In genomic region chr19:2335848-2336247, GRCh38 we compare ENCODE assay signal across 22 cellular contexts. TPM values are rescaled to one million over a fixed set of nuclear protein-coding genes. Genes with fewer than 3 reads are reported as not detected.
DNase-seq lines count a peak whose midpoint lies in the region; ATAC-seq and TF ChIP-seq lines count a peak whose summit lies in the region.
"Had no signal": no experiment of that assay in that cellular context is flagged by ENCODE, and none has a peak within 500 bp of the region (broad histone marks: within the 10 kb centered on the region; RNA-seq: fewer than 3 reads in every experiment).

No MANE protein-coding gene starts in this region.

- POLR2A ChIA-PET in T-cell (lab: Charles Lee): no interaction called here
- POLR2A ChIA-PET in activated CD4-positive, alpha-beta memory T cell treated with anti-CD3 and anti-CD28 coated beads for 36 hours (lab: Charles Lee): interaction anchor here (0.6 kb wide), 1 partner anchor 177 kb away, joined by 3 read pairs; no protein-coding TSS in a partner anchor

- H3K27ac Mint-ChIP-seq in activated naive CD4-positive, alpha-beta T cell treated with anti-CD3 and anti-CD28 coated beads, Interleukin-2, amount 10 ng/mL, durations not matched to agents 7 days and 5 days: peak overlapping the region; percentile 1
- H3K27ac Mint-ChIP-seq in activated naive CD4-positive, alpha-beta T cell treated with anti-CD3 and anti-CD28 coated beads, Interleukin-2, amount 50 U/mL, for 72 hours: no peak overlapping the region
- H3K27ac Mint-ChIP-seq in T-cell: peak overlapping the region; percentile 17 to 63
- peak overlapping the region; percentile 83 for H3K27ac Mint-ChIP-seq in memory B cell
- no peak overlapping the region for H3K27ac Mint-ChIP-seq in activated CD4-positive, alpha-beta memory T cell treated with anti-CD3 and anti-CD28 coated beads for 36 hours
- H3K27ac Mint-ChIP-seq: activated T-cell treated with anti-CD3 and anti-CD28 coated beads, Interleukin-2, amount 50 U/mL, for 72 hours had no signal

- TF ChIP-seq CTCF in GM10266 (IDR thresholded peaks at IDR 0.05; ENCODE audit: control insufficient read depth, insufficient read depth, low read depth, missing control alignments): no peak

- no peak overlapping the region for H3K4me3 Mint-ChIP-seq in activated naive CD4-positive, alpha-beta T cell treated with anti-CD3 and anti-CD28 coated beads, Interleukin-2, amount 10 ng/mL, durations not matched to agents 7 days and 5 days
- peak overlapping the region in 1 of 3 donors; percentile 33 for H3K4me3 Mint-ChIP-seq in T-cell
- peak overlapping the region; percentile 64 for H3K4me3 Mint-ChIP-seq in memory B cell
- H3K4me3 Mint-ChIP-seq in activated CD4-positive, alpha-beta memory T cell treated with anti-CD3 and anti-CD28 coated beads for 36 hours: no peak overlapping the region
- H3K4me3 Mint-ChIP-seq: activated T-cell treated with anti-CD3 and anti-CD28 coated beads, Interleukin-2, amount 50 U/mL, for 72 hours; CD14-positive monocyte had no signal

- intact Hi-C loops in activated CD4-positive, alpha-beta memory T cell treated with anti-CD3 and anti-CD28 coated beads for 36 hours (cut with micrococcal nuclease): no loop called here

- CTCF ChIA-PET in activated naive CD4-positive, alpha-beta T cell treated with anti-CD3 and anti-CD28 coated beads, Interleukin-2, amount 10 ng/mL, durations not matched to agents 7 days and 5 days (lab: Charles Lee): no interaction called here
- CTCF ChIA-PET in T-cell (lab: Charles Lee): no interaction called here
- CTCF ChIA-PET in activated CD4-positive, alpha-beta memory T cell treated with anti-CD3 and anti-CD28 coated beads for 36 hours (lab: Charles Lee): no interaction called here

- peaks cover 24% of the 10 kb centered on the region for H3K36me3 Mint-ChIP-seq in activated naive CD4-positive, alpha-beta T cell treated with anti-CD3 and anti-CD28 coated beads, Interleukin-2, amount 10 ng/mL, durations not matched to agents 7 days and 5 days
- peaks cover 10 to 13% of the 10 kb centered on the region in 2 donors for H3K36me3 Mint-ChIP-seq in activated naive CD4-positive, alpha-beta T cell treated with anti-CD3 and anti-CD28 coated beads, Interleukin-2, amount 50 U/mL, for 72 hours
- peaks cover 11% of the 10 kb centered on the region for H3K36me3 Mint-ChIP-seq in T-cell
- peaks cover 19% of the 10 kb centered on the region for H3K36me3 Mint-ChIP-seq in memory B cell
- peaks cover 8% of the 10 kb centered on the region for H3K36me3 Mint-ChIP-seq in activated CD4-positive, alpha-beta memory T cell treated with anti-CD3 and anti-CD28 coated beads for 36 hours

- H3K27me3 Mint-ChIP-seq in activated naive CD4-positive, alpha-beta T cell treated with anti-CD3 and anti-CD28 coated beads, Interleukin-2, amount 10 ng/mL, durations not matched to agents 7 days and 5 days: no peaks in the 10 kb centered on the region
- H3K27me3 Mint-ChIP-seq in T-cell (no peaks in the 10 kb centered on the region), memory B cell (no peaks in the 10 kb centered on the region)
- no peaks in the 10 kb centered on the region for H3K27me3 Mint-ChIP-seq in activated CD4-positive, alpha-beta memory T cell treated with anti-CD3 and anti-CD28 coated beads for 36 hours

- no peak for ATAC-seq in activated naive CD4-positive, alpha-beta T cell treated with anti-CD3 and anti-CD28 coated beads, Interleukin-2, amount 50 U/mL, for 72 hours
- ATAC-seq in T-cell (replicated peaks in 1 of 4): no peak
- ATAC-seq in memory B cell (ENCODE audit: low read depth): no peak
- no peak for ATAC-seq in HG02840 (IDR thresholded peaks at IDR 0.05; ENCODE audit: low FRiP score, unreplicated experiment)
- no peak for ATAC-seq in HG02759 (IDR thresholded peaks at IDR 0.05; ENCODE audit: unreplicated experiment)
- ATAC-seq: activated T-cell treated with anti-CD3 and anti-CD28 coated beads, Interleukin-2, amount 50 U/mL, for 72 hours; GM12878; heart left ventricle had no signal

- peaks cover 29% of the 10 kb centered on the region for H3K4me1 Mint-ChIP-seq in activated naive CD4-positive, alpha-beta T cell treated with anti-CD3 and anti-CD28 coated beads, Interleukin-2, amount 10 ng/mL, durations not matched to agents 7 days and 5 days
- H3K4me1 Mint-ChIP-seq in T-cell (peaks cover 29 to 36% (median 31%) of the 10 kb centered on the region in 3 donors), memory B cell (peaks cover 39% of the 10 kb centered on the region)
- H3K4me1 Mint-ChIP-seq in activated CD4-positive, alpha-beta memory T cell treated with anti-CD3 and anti-CD28 coated beads for 36 hours (ENCODE audit: low read depth): peaks cover 23% of the 10 kb centered on the region

- DNase-seq in activated naive CD4-positive, alpha-beta T cell treated with anti-CD3 and anti-CD28 coated beads, Interleukin-2, amount 10 ng/mL, durations not matched to agents 7 days and 5 days: no peak
- DNase-seq in activated naive CD4-positive, alpha-beta T cell treated with anti-CD3 and anti-CD28 coated beads, Interleukin-2, amount 50 U/mL, for 72 hours (ENCODE audit: low spot score in 2 of 2): no peak
- no peak for DNase-seq in T-cell
- DNase-seq in memory B cell (ENCODE audit: low spot score in 2 of 2): no peak
- DNase-seq in GM10266 (ENCODE audit: extremely low spot score): no peak
- DNase-seq in activated CD4-positive, alpha-beta memory T cell treated with anti-CD3 and anti-CD28 coated beads for 36 hours: no peak
- DNase-seq: activated T-cell treated with anti-CD3 and anti-CD28 coated beads, Interleukin-2, amount 50 U/mL, for 72 hours; heart left ventricle; midbrain; NCI-H1092 treated with DMSO at 0.1 percent for 48 hours; NCI-H2081; NCI-H510A; SIG-M5; spleen; stimulated activated CD4-positive, alpha-beta T cell treated with anti-CD3 and anti-CD28 coated beads, Interleukin-4, amount 100 ng/mL, for 4 hours; uterus had no signal

- H3K9me3 Mint-ChIP-seq in activated naive CD4-positive, alpha-beta T cell treated with anti-CD3 and anti-CD28 coated beads, Interleukin-2, amount 10 ng/mL, durations not matched to agents 7 days and 5 days: peaks cover 14% of the 10 kb centered on the region
- peaks cover 9 to 11% of the 10 kb centered on the region in 2 donors for H3K9me3 Mint-ChIP-seq in activated naive CD4-positive, alpha-beta T cell treated with anti-CD3 and anti-CD28 coated beads, Interleukin-2, amount 50 U/mL, for 72 hours
- no peaks in the 10 kb centered on the region for H3K9me3 Mint-ChIP-seq in T-cell
- peaks cover 2% of the 10 kb centered on the region for H3K9me3 Mint-ChIP-seq in memory B cell
- H3K9me3 Mint-ChIP-seq in activated CD4-positive, alpha-beta memory T cell treated with anti-CD3 and anti-CD28 coated beads for 36 hours: peaks cover 12% of the 10 kb centered on the region

RNA-seq across cellular contexts. Expression of gene SPPL2B, which starts 7.4 kb away (rescaled TPM):
- total RNA-seq in activated naive CD4-positive, alpha-beta T cell treated with anti-CD3 and anti-CD28 coated beads, Interleukin-2, amount 50 U/mL, for 72 hours: 10 to 100 TPM; 38.5 to 61.6 TPM
- 100 to 1,000 TPM in 4 of 5 donors, 10 to 100 TPM in 1; 96.5 to 173 (median 133) TPM for total RNA-seq in T-cell
- total RNA-seq in activated CD4-positive, alpha-beta memory T cell treated with anti-CD3 and anti-CD28 coated beads for 36 hours: 10 to 100 TPM; 43.8 TPM

RNA-seq across cellular contexts. Expression of gene LSM7, which starts 7.5 kb away (rescaled TPM):
- total RNA-seq in activated naive CD4-positive, alpha-beta T cell treated with anti-CD3 and anti-CD28 coated beads, Interleukin-2, amount 50 U/mL, for 72 hours: 100 to 1,000 TPM; 115 to 140 TPM
- total RNA-seq in T-cell: 100 to 1,000 TPM in 3 of 5 donors, 10 to 100 TPM in 2; 86.7 to 127 (median 107) TPM
- total RNA-seq in activated CD4-positive, alpha-beta memory T cell treated with anti-CD3 and anti-CD28 coated beads for 36 hours: 100 to 1,000 TPM; 137 to 144 TPM

RNA-seq across cellular contexts. Expression of gene TMPRSS9, which starts 24.2 kb away (rescaled TPM):
- total RNA-seq in activated naive CD4-positive, alpha-beta T cell treated with anti-CD3 and anti-CD28 coated beads, Interleukin-2, amount 50 U/mL, for 72 hours: not detected
- total RNA-seq in T-cell: not detected
- not detected for total RNA-seq in activated CD4-positive, alpha-beta memory T cell treated with anti-CD3 and anti-CD28 coated beads for 36 hours
- total RNA-seq: GM12878; GM23248; T-helper 1 cell treated with Interleukin-12 subunit alpha and Interleukin-12 subunit beta and Interleukin-4 antibody, amounts not matched to agents 30 ng/mL and 1 ng/mL, for 36 hours had no signal

RNA-seq across cellular contexts. Expression of gene LINGO3, which starts 27.9 kb away (rescaled TPM):
- under 1 TPM in 1 of 2 donors, not detected in 1; 0.25 TPM for total RNA-seq in activated naive CD4-positive, alpha-beta T cell treated with anti-CD3 and anti-CD28 coated beads, Interleukin-2, amount 50 U/mL, for 72 hours
- total RNA-seq in T-cell: 1 to 10 TPM in 2 of 5 donors, under 1 TPM in 3; 0.23 to 1.7 (median 0.99) TPM
- under 1 TPM in 1 of 2 experiments, not detected in 1; 0.10 TPM for total RNA-seq in activated CD4-positive, alpha-beta memory T cell treated with anti-CD3 and anti-CD28 coated beads for 36 hours
- total RNA-seq: activated T-cell treated with anti-CD3 and anti-CD28 coated beads, Interleukin-2, amount 50 U/mL, for 72 hours; GM23248; uterus had no signal

RNA-seq across cellular contexts. Expression of gene PEAK3, which starts 53.9 kb away (rescaled TPM):
- total RNA-seq in activated naive CD4-positive, alpha-beta T cell treated with anti-CD3 and anti-CD28 coated beads, Interleukin-2, amount 50 U/mL, for 72 hours: not detected
- total RNA-seq in T-cell: under 1 TPM in 3 of 5 donors, not detected in 2; 0.22 to 0.49 (median 0.30) TPM
- total RNA-seq in activated CD4-positive, alpha-beta memory T cell treated with anti-CD3 and anti-CD28 coated beads for 36 hours: not detected
- total RNA-seq: GM23248 had no signal

Comparison
In these comparisons a context has a peak if more than half of its experiments do, and no peak if none do; other contexts are left out.
1. H3K27ac Mint-ChIP-seq: peak in activated naive CD4-positive, alpha-beta T cell treated with anti-CD3 and anti-CD28 coated beads, Interleukin-2, amount 10 ng/mL, durations not matched to agents 7 days and 5 days (single experiment), T-cell (2 of 2) and memory B cell (single experiment); none in activated naive CD4-positive, alpha-beta T cell treated with anti-CD3 and anti-CD28 coated beads, Interleukin-2, amount 50 U/mL, for 72 hours (0 of 2) and activated CD4-positive, alpha-beta memory T cell treated with anti-CD3 and anti-CD28 coated beads for 36 hours (single experiment).